Comparison of ENCODE assay signal across 8 cellular contexts in genomic region chr17:29589524-29590260, GRCh38. TPM values are rescaled to one million over a fixed set of nuclear protein-coding genes. Genes with fewer than 3 reads are reported as not detected.
DNase-seq lines count a peak whose midpoint lies in the region; ATAC-seq, FAIRE-seq and TF ChIP-seq lines count a peak whose summit lies in the region.

TSS of gene GIT1 (minus strand) at chr17:29589648. CDS start at chr17:29589378, 270 bp downstream.

- peak; percentile 52 for DNase-seq in DMS 273 treated with DMSO at 0.1 percent for 48 hours (lab: John Stamatoyannopoulos, UW)
- peak; percentile 83 to 91 for DNase-seq in SJCRH30
- DNase-seq in activated naive CD4-positive, alpha-beta T cell treated with Interleukin-2 at 50 U/mL for 16 hours: peak; percentile 85
- DNase-seq in frontal cortex (ENCODE audit: low spot score in 2 of 2): peak; percentile 97 to 98
- peak; percentile 81 for DNase-seq in superior temporal gyrus (ENCODE audit: extremely low spot score)

- no peaks in the 10 kb centered on the region for H3K27me3 ChIP-seq in Loucy (ENCODE audit: insufficient read depth, low read length, poor library complexity, severe bottlenecking)
- H3K27me3 ChIP-seq in SJCRH30: no peaks in the 10 kb centered on the region
- H3K27me3 ChIP-seq in neuron (ENCODE audit: insufficient read depth, low read length): no peaks in the 10 kb centered on the region

- FAIRE-seq in frontal cortex (lab: Jason Lieb, UNC): no peak

- peak; percentile 51 for ATAC-seq in GM21825 (IDR thresholded peaks at IDR 0.05; ENCODE audit: unreplicated experiment)

- H3K9ac ChIP-seq in Loucy (ENCODE audit: low read depth, low read length, poor library complexity, severe bottlenecking): peak within 1 kb of the TSS; percentile 83

- peak within 1 kb of the TSS; percentile 98 for H3K4me2 ChIP-seq in Loucy (ENCODE audit: low read depth, low read length, poor library complexity, severe bottlenecking)

- no peak for TF ChIP-seq CTCF in Loucy (conservative IDR thresholded peaks at IDR 0.05; ENCODE audit: low read length)

- H4K20me1 ChIP-seq in Loucy (ENCODE audit: insufficient read depth, low read length, poor library complexity, severe bottlenecking): peaks cover 38% of the 10 kb centered on the region

- no peaks in the 10 kb centered on the region for H3K36me3 ChIP-seq in Loucy (ENCODE audit: insufficient read depth, low read length)
- H3K36me3 ChIP-seq in SJCRH30: no peaks in the 10 kb centered on the region
- H3K36me3 ChIP-seq in neuron (ENCODE audit: insufficient read depth, low read length): no peaks in the 10 kb centered on the region

- peak within 1 kb of the TSS; percentile 57 for H3K27ac ChIP-seq in SJCRH30

- peaks cover 51% of the 10 kb centered on the region for H3K79me2 ChIP-seq in Loucy (ENCODE audit: insufficient read depth, low read length)

- H3K4me1 ChIP-seq in Loucy (ENCODE audit: insufficient read depth, low read length, poor library complexity, severe bottlenecking) (peaks cover 66% of the 10 kb centered on the region), SJCRH30 (peaks cover 20% of the 10 kb centered on the region), neuron (ENCODE audit: insufficient read depth, low read length) (peaks cover 63% of the 10 kb centered on the region)

- H3K9me3 ChIP-seq in Loucy (ENCODE audit: insufficient read depth, low read depth, low read length) (no peaks in the 10 kb centered on the region), SJCRH30 (replicated peaks) (no peaks in the 10 kb centered on the region), neuron (ENCODE audit: low read length) (no peaks in the 10 kb centered on the region)

- peak within 1 kb of the TSS; percentile 100 for H2AFZ ChIP-seq in Loucy (ENCODE audit: low read length)
- H2AFZ ChIP-seq in neuron (ENCODE audit: low read depth, low read length): peak within 1 kb of the TSS; percentile 15

- no peaks in the 10 kb centered on the region for H3F3A ChIP-seq in Loucy (ENCODE audit: low read depth)

- H3K9me2 ChIP-seq in Loucy (replicated peaks; ENCODE audit: low read depth, low read length): no peaks in the 10 kb centered on the region

- peak within 1 kb of the TSS; percentile 94 for H3K4me3 ChIP-seq in Loucy (ENCODE audit: low read length, poor library complexity, severe bottlenecking)
- peak within 1 kb of the TSS; percentile 89 for H3K4me3 ChIP-seq in SJCRH30
- H3K4me3 ChIP-seq in neuron (ENCODE audit: low read length): peak within 1 kb of the TSS; percentile 94

RNA-seq across cellular contexts. Expression of gene GIT1, which starts in this region (rescaled TPM):
- total RNA-seq in SJCRH30 (2014; rRNA removed; shearing (Covaris generic)): 42.4 and 42.6 TPM in 2 replicates
- 30.6 TPM for total RNA-seq in frontal cortex

Comparison
In these comparisons a context has a peak if more than half of its experiments do, and no peak if none do; other contexts are left out.
1. Peak in every context shown above with its lines: DNase-seq, ATAC-seq, H3K4me3 ChIP-seq and H3K27ac ChIP-seq.